Comparison of ENCODE assay signal across 15 cellular contexts in genomic region chr14:98137626-98138025, GRCh38.
A peak's percentile ranks its signal among the peaks of the same experiment; 100 is the strongest.
DNase-seq lines count a peak whose midpoint lies in the region; ATAC-seq lines count a peak whose summit lies in the region.
"Had no signal": no experiment of that assay in that cellular context is flagged by ENCODE, and none has a peak within 500 bp of the region (broad histone marks: within the 10 kb centered on the region; RNA-seq: fewer than 3 reads in every experiment).

No MANE protein-coding gene starts in this region.

- no peaks in the 10 kb centered on the region for H3K27me3 Mint-ChIP-seq in activated naive CD8-positive, alpha-beta T cell treated with anti-CD3 and anti-CD28 coated beads, Interleukin-2, amount 10 ng/mL, durations not matched to agents 7 days and 5 days
- peaks cover 0 to 7% of the 10 kb centered on the region in 2 donors for H3K27me3 Mint-ChIP-seq in natural killer cell treated with Interleukin-12 subunit alpha and Interleukin-12 subunit beta and Interleukin-15 and Interleukin-18, amount 100 ng/mL, for 72 hours

- no peaks in the 10 kb centered on the region for H3K36me3 Mint-ChIP-seq in activated naive CD8-positive, alpha-beta T cell treated with anti-CD3 and anti-CD28 coated beads, Interleukin-2, amount 10 ng/mL, durations not matched to agents 7 days and 5 days
- H3K36me3 Mint-ChIP-seq in natural killer cell treated with Interleukin-12 subunit alpha and Interleukin-12 subunit beta and Interleukin-15 and Interleukin-18, amount 100 ng/mL, for 72 hours, result no peaks in the 10 kb centered on the region
- H3K36me3 Mint-ChIP-seq: IgD-negative memory B cell, immature natural killer cell had no signal

- H3K4me3 Mint-ChIP-seq in activated naive CD8-positive, alpha-beta T cell treated with anti-CD3 and anti-CD28 coated beads, Interleukin-2, amount 10 ng/mL, durations not matched to agents 7 days and 5 days, result peak overlapping the region; percentile 79
- no peak overlapping the region for H3K4me3 Mint-ChIP-seq in natural killer cell treated with Interleukin-12 subunit alpha and Interleukin-12 subunit beta and Interleukin-15 and Interleukin-18, amount 100 ng/mL, for 72 hours
- H3K4me3 Mint-ChIP-seq: immature natural killer cell, neural crest cell had no signal

- H3K9me3 Mint-ChIP-seq in activated naive CD8-positive, alpha-beta T cell treated with anti-CD3 and anti-CD28 coated beads, Interleukin-2, amount 10 ng/mL, durations not matched to agents 7 days and 5 days, result no peaks in the 10 kb centered on the region
- H3K9me3 Mint-ChIP-seq in natural killer cell treated with Interleukin-12 subunit alpha and Interleukin-12 subunit beta and Interleukin-15 and Interleukin-18, amount 100 ng/mL, for 72 hours, result no peaks in the 10 kb centered on the region
- H3K9me3 Mint-ChIP-seq: IgD-negative memory B cell, immature natural killer cell, neural crest cell had no signal

- ATAC-seq in activated naive CD8-positive, alpha-beta T cell treated with anti-CD3 and anti-CD28 coated beads, Interleukin-2, amount 10 ng/mL, durations not matched to agents 7 days and 5 days (ENCODE audit: low read depth), result no peak
- ATAC-seq in natural killer cell treated with Interleukin-12 subunit alpha and Interleukin-12 subunit beta and Interleukin-15 and Interleukin-18, amount 100 ng/mL, for 72 hours, result no peak
- no peak for ATAC-seq in GM18861 (IDR thresholded peaks at IDR 0.05; ENCODE audit: unreplicated experiment)
- no peak for ATAC-seq in GM21526 (IDR thresholded peaks at IDR 0.05; ENCODE audit: low FRiP score, unreplicated experiment)
- ATAC-seq: upper lobe of right lung had no signal

- DNase-seq in NCI-H2107 treated with DMSO at 0.1 percent for 48 hours (lab: John Stamatoyannopoulos, UW; ENCODE audit: unreplicated experiment), result peak; percentile 78
- DNase-seq in NCI-H2107 (lab: John Stamatoyannopoulos, UW), result no peak
- peak in 2 of 3 experiments; percentile 81 to 95 for DNase-seq in NCI-H1417 (lab: John Stamatoyannopoulos, UW)
- no peak for DNase-seq in activated naive CD8-positive, alpha-beta T cell treated with anti-CD3 and anti-CD28 coated beads, Interleukin-2, amount 10 ng/mL, durations not matched to agents 7 days and 5 days
- DNase-seq in natural killer cell treated with Interleukin-12 subunit alpha and Interleukin-12 subunit beta and Interleukin-15 and Interleukin-18, amount 100 ng/mL, for 72 hours (ENCODE audit: low spot score), result no peak
- no peak for DNase-seq in middle frontal gyrus (ENCODE audit: extremely low spot score, low spot score)
- DNase-seq: EL, immature natural killer cell, NCI-H2227 treated with DMSO at 0.1 percent for 48 hours, small intestine, upper lobe of right lung had no signal

- peaks cover 65% of the 10 kb centered on the region for H3K4me1 Mint-ChIP-seq in activated naive CD8-positive, alpha-beta T cell treated with anti-CD3 and anti-CD28 coated beads, Interleukin-2, amount 10 ng/mL, durations not matched to agents 7 days and 5 days
- peaks cover 26 to 41% of the 10 kb centered on the region in 2 donors for H3K4me1 Mint-ChIP-seq in natural killer cell treated with Interleukin-12 subunit alpha and Interleukin-12 subunit beta and Interleukin-15 and Interleukin-18, amount 100 ng/mL, for 72 hours (ENCODE audit: low read depth in 2 of 2)

- H3K27ac Mint-ChIP-seq in activated naive CD8-positive, alpha-beta T cell treated with anti-CD3 and anti-CD28 coated beads, Interleukin-2, amount 10 ng/mL, durations not matched to agents 7 days and 5 days, result peak overlapping the region; percentile 94
- peak overlapping the region; percentile 5 to 77 for H3K27ac Mint-ChIP-seq in natural killer cell treated with Interleukin-12 subunit alpha and Interleukin-12 subunit beta and Interleukin-15 and Interleukin-18, amount 100 ng/mL, for 72 hours
- H3K27ac Mint-ChIP-seq: IgD-negative memory B cell, immature natural killer cell had no signal

- POLR2A ChIA-PET in activated naive CD8-positive, alpha-beta T cell treated with anti-CD3 and anti-CD28 coated beads, Interleukin-2, amount 10 ng/mL, durations not matched to agents 7 days and 5 days (lab: Charles Lee), result interaction anchor here (0.7 to 8.3 kb wide), 14 partner anchors 35 to 1137 kb away, joined by 3 to 101 read pairs (median 4); partner anchors contain the start of gene BCL11B

Comparison
In these comparisons a context has a peak if more than half of its experiments do, and no peak if none do; other contexts are left out.
1. DNase-seq: peak in NCI-H2107 treated with DMSO at 0.1 percent for 48 hours (single experiment) and NCI-H1417 (2 of 3); none in NCI-H2107 (single experiment), activated naive CD8-positive, alpha-beta T cell treated with anti-CD3 and anti-CD28 coated beads, Interleukin-2, amount 10 ng/mL, durations not matched to agents 7 days and 5 days (single experiment), natural killer cell treated with Interleukin-12 subunit alpha and Interleukin-12 subunit beta and Interleukin-15 and Interleukin-18, amount 100 ng/mL, for 72 hours (single experiment) and middle frontal gyrus (single experiment).